In genomic region chr14:49584981-49585640, GRCh38 we compare ENCODE assay signal across 8 cellular contexts. TPM values are rescaled to one million over a fixed set of nuclear protein-coding genes. Genes with fewer than 3 reads are reported as not detected.
A peak's percentile ranks its signal among the peaks of the same experiment; 100 is the strongest.
DNase-seq lines count a peak whose midpoint lies in the region; ATAC-seq, FAIRE-seq and TF ChIP-seq lines count a peak whose summit lies in the region.
"Not testable (repeated sequence)": the region's sequence is repeated elsewhere in the genome, so short reads cannot be mapped to it uniquely, and the experiment has no call there.

No MANE protein-coding gene starts in this region.

- CTCF ChIA-PET in CD4-positive, alpha-beta memory T cell (lab: Charles Lee; ENCODE audit: partially characterized antibody): interaction anchor here (0.6 to 4.7 kb wide), 9 partner anchors 10 to 263 kb away, joined by 3 to 49 read pairs (median 5); partner anchors contain the start of genes KLHDC1, KLHDC2, MGAT2 and RPL36AL
- CTCF ChIA-PET in T-cell (lab: Charles Lee): interaction anchor here (0.5 to 4.0 kb wide), 10 partner anchors 12 to 1276 kb away, joined by 3 to 54 read pairs (median 5); partner anchors contain the start of genes KLHDC2 (in 1 of the 2), LRR1 (in 1 of the 2), MGAT2 (in 1 of the 2) and RPL36AL (in 1 of the 2)

- intact Hi-C loops in CD4-positive, alpha-beta memory T cell (cut with micrococcal nuclease): loop anchor here (5.0 kb wide), 1 partner anchor 647 kb away; the partner anchor contains the start of gene SOS2
- intact Hi-C loops in stomach (cut with DNase I; ENCODE audit: low total_unique reads): not testable (repeated sequence)

- H3K4me3 Mint-ChIP-seq in CD4-positive, alpha-beta memory T cell: peak overlapping the region; percentile 87 to 98 (median 95)
- peak overlapping the region; percentile 89 to 98 (median 98) for H3K4me3 Mint-ChIP-seq in T-cell

- H3K4me1 ChIP-seq in CD4-positive, alpha-beta memory T cell (ENCODE audit: insufficient read depth, low read length): peaks cover 42% of the 10 kb centered on the region
- H3K4me1 ChIP-seq in endocrine pancreas (ENCODE audit: control insufficient read depth, insufficient read depth, low read length): not testable (repeated sequence)
- peaks cover 19% of the 10 kb centered on the region for H3K4me1 ChIP-seq in keratinocyte (ENCODE audit: control insufficient read depth, extremely low read depth, insufficient read depth, low read length)
- peaks cover 7 to 11% of the 10 kb centered on the region in 2 donors for H3K4me1 ChIP-seq in neuronal stem cell (ENCODE audit: control insufficient read depth in 2 of 2, insufficient read depth in 1 of 2, low read depth in 1 of 2, low read length in 2 of 2)
- peaks cover 17 to 54% (median 32%) of the 10 kb centered on the region in 4 donors for H3K4me1 ChIP-seq in stomach

- H3K36me3 ChIP-seq in CD4-positive, alpha-beta memory T cell (ENCODE audit: insufficient read depth, low read length): peaks cover 24% of the 10 kb centered on the region
- not testable (repeated sequence) for H3K36me3 ChIP-seq in endocrine pancreas (ENCODE audit: control insufficient read depth, insufficient read depth, low read length); keratinocyte (ENCODE audit: control insufficient read depth in 2 of 2, extremely low read depth in 1 of 2, insufficient read depth in 2 of 2, low read length in 2 of 2)
- peaks cover 13 to 43% of the 10 kb centered on the region in 2 donors for H3K36me3 ChIP-seq in neuronal stem cell (replicated peaks in 1 of 2; ENCODE audit: control insufficient read depth in 2 of 2, insufficient read depth in 2 of 2, low read length in 2 of 2)
- peaks cover 18 to 34% (median 30%) of the 10 kb centered on the region in 4 donors for H3K36me3 ChIP-seq in stomach

- H3K27ac ChIP-seq in CD4-positive, alpha-beta memory T cell (ENCODE audit: low read depth, low read length): peak overlapping the region; percentile 95
- peak overlapping the region; percentile 88 for H3K27ac ChIP-seq in keratinocyte (ENCODE audit: control insufficient read depth, insufficient read depth, low read length)
- H3K27ac ChIP-seq in neuronal stem cell (replicated peaks; ENCODE audit: low read length): not testable (repeated sequence)
- H3K27ac ChIP-seq in stomach: peak overlapping the region; percentile 84 to 98 (median 96)

- not testable (repeated sequence) for H3K14ac ChIP-seq in neuronal stem cell (ENCODE audit: low read length)

- not testable (repeated sequence) for TF ChIP-seq CTCF in keratinocyte (optimal IDR thresholded peaks at IDR 0.05 in 1 of 3, IDR thresholded peaks at IDR 0.05 in 1 of 3, conservative IDR thresholded peaks at IDR 0.05 in 1 of 3; ENCODE audit: extremely low read depth in 1 of 3, insufficient read depth in 2 of 3, low read length in 3 of 3); stomach (IDR thresholded peaks at IDR 0.05)

- H3K4me2 ChIP-seq in keratinocyte (ENCODE audit: control insufficient read depth, extremely low read depth, insufficient read depth, low read depth, low read length) (peak overlapping the region; percentile 77), neuronal stem cell (ENCODE audit: insufficient read depth, low read length, poor library complexity, severe bottlenecking) (peak overlapping the region; percentile 75)

- H2BK120ac ChIP-seq in neuronal stem cell (ENCODE audit: low read depth, low read length): not testable (repeated sequence)

- not testable (repeated sequence) for H3K9me3 ChIP-seq in CD4-positive, alpha-beta memory T cell (ENCODE audit: control insufficient read depth in 1 of 2, low read length in 2 of 2); endocrine pancreas (ENCODE audit: control insufficient read depth, low read length); keratinocyte (ENCODE audit: control insufficient read depth, low read depth, low read length); neuronal stem cell (replicated peaks in 1 of 2; ENCODE audit: control insufficient read depth in 2 of 2, insufficient read depth in 1 of 2, low read depth in 1 of 2, low read length in 2 of 2); stomach

- not testable (repeated sequence) for H3K23ac ChIP-seq in neuronal stem cell (ENCODE audit: low read depth, low read length, poor library complexity)

- in situ Hi-C loops in KBM-7 (cut with MboI; ENCODE audit: low pct_unique_long_range_greater_than_20kb, low sequenced_read_pairs): not testable (repeated sequence)

- not testable (repeated sequence) for H3K79me1 ChIP-seq in neuronal stem cell (ENCODE audit: low read depth, low read length)

- not testable (repeated sequence) for H2AFZ ChIP-seq in keratinocyte (ENCODE audit: control insufficient read depth, low read length); neuronal stem cell (ENCODE audit: low read length)

- POLR2A ChIA-PET in CD4-positive, alpha-beta memory T cell (lab: Charles Lee; ENCODE audit: partially characterized antibody): interaction anchor here (0.6 to 6.2 kb wide), 16 partner anchors 11 to 531 kb away, joined by 3 to 197 read pairs (median 7); partner anchors contain the start of genes DNAAF2, KLHDC1, KLHDC2 and LRR1
- POLR2A ChIA-PET in T-cell (lab: Charles Lee): interaction anchor here (0.5 to 3.5 kb wide), 14 partner anchors 11 to 597 kb away, joined by 3 to 42 read pairs (median 4); partner anchors contain the start of genes MGAT2 (in 2 of the 2), RPL36AL (in 2 of the 2), KLHDC2 (in 1 of the 2) and LRR1 (in 1 of the 2)

- not testable (repeated sequence) for H2BK5ac ChIP-seq in neuronal stem cell (ENCODE audit: low read length)

- H3K79me2 ChIP-seq in keratinocyte (ENCODE audit: control insufficient read depth, insufficient read depth, low read length): peaks cover 50% of the 10 kb centered on the region

- not testable (repeated sequence) for H4K8ac ChIP-seq in neuronal stem cell (ENCODE audit: low read depth, low read length)

- FAIRE-seq in keratinocyte (lab: Jason Lieb, UNC): not testable (repeated sequence)

- H3K4ac ChIP-seq in neuronal stem cell (ENCODE audit: low read length): not testable (repeated sequence)

- H3K27ac Mint-ChIP-seq in CD4-positive, alpha-beta memory T cell: peak overlapping the region; percentile 88 to 100 (median 99)
- H3K27ac Mint-ChIP-seq in T-cell: peak overlapping the region; percentile 97 to 99

- H4K91ac ChIP-seq in neuronal stem cell (ENCODE audit: low read depth, low read length, poor library complexity): not testable (repeated sequence)

- peak overlapping the region; percentile 78 for H3K9ac ChIP-seq in endocrine pancreas (ENCODE audit: control insufficient read depth, insufficient read depth, low read length)
- H3K9ac ChIP-seq in keratinocyte (ENCODE audit: control insufficient read depth, extremely low read depth, insufficient read depth, low read length): peak overlapping the region; percentile 97
- not testable (repeated sequence) for H3K9ac ChIP-seq in neuronal stem cell (ENCODE audit: low read depth, low read length, poor library complexity)

- not testable (repeated sequence) for DNase-seq in CD4-positive, alpha-beta memory T cell; T-cell; keratinocyte (ENCODE audit: low read depth, low spot score); neuronal stem cell (ENCODE audit: low spot score); stomach
- DNase-seq in KBM-7: peak; percentile 27
- DNase-seq in activated naive CD4-positive, alpha-beta T cell treated with anti-CD3 and anti-CD28 coated beads, Interleukin-2, amount 50 U/mL, for 16 hours: peak; percentile 35

- H4K20me1 ChIP-seq in keratinocyte (ENCODE audit: control insufficient read depth, extremely low read depth, insufficient read depth, low read length): not testable (repeated sequence)

- H3K4me1 Mint-ChIP-seq in CD4-positive, alpha-beta memory T cell: peaks cover 32 to 68% (median 47%) of the 10 kb centered on the region in 4 donors
- H3K4me1 Mint-ChIP-seq in T-cell: peaks cover 54 to 60% (median 55%) of the 10 kb centered on the region in 3 donors

- not testable (repeated sequence) for H2AK5ac ChIP-seq in neuronal stem cell (ENCODE audit: low read depth, low read length)

- H3K4me3 ChIP-seq in CD4-positive, alpha-beta memory T cell (ENCODE audit: low read length in 2 of 2): peak overlapping the region; percentile 93 to 98
- H3K4me3 ChIP-seq in endocrine pancreas (ENCODE audit: control insufficient read depth, insufficient read depth, low read length): peak overlapping the region; percentile 99
- H3K4me3 ChIP-seq in keratinocyte (ENCODE audit: control insufficient read depth in 2 of 3, extremely low read depth in 1 of 3, insufficient read depth in 2 of 3, low read depth in 1 of 3, low read length in 3 of 3): peak overlapping the region; percentile 77 to 98 (median 88)
- H3K4me3 ChIP-seq in neuronal stem cell (ENCODE audit: low read length in 2 of 2): peak overlapping the region; percentile 78 to 100
- H3K4me3 ChIP-seq in stomach: peak overlapping the region; percentile 61 to 92 (median 85)

- not testable (repeated sequence) for TF ChIP-seq POLR2A in stomach (IDR thresholded peaks at IDR 0.05)

- not testable (repeated sequence) for H3K27me3 ChIP-seq in CD4-positive, alpha-beta memory T cell (ENCODE audit: insufficient read depth, low read length); endocrine pancreas (ENCODE audit: control insufficient read depth, insufficient read depth, low read length); keratinocyte (ENCODE audit: control insufficient read depth, extremely low read depth, insufficient read depth, low read length); neuronal stem cell (ENCODE audit: control insufficient read depth in 3 of 3, insufficient read depth in 3 of 3, low read depth in 1 of 3, low read length in 3 of 3); stomach

- not testable (repeated sequence) for H3K27me3 Mint-ChIP-seq in CD4-positive, alpha-beta memory T cell; T-cell

- TF ChIP-seq EP300 in stomach (IDR thresholded peaks at IDR 0.05): not testable (repeated sequence)

- peaks cover 0 to 12% (median 0%) of the 10 kb centered on the region in 8 donors for H3K9me3 Mint-ChIP-seq in CD4-positive, alpha-beta memory T cell
- not testable (repeated sequence) for H3K9me3 Mint-ChIP-seq in T-cell

- peaks cover 33 to 59% of the 10 kb centered on the region in 2 donors for H3K36me3 Mint-ChIP-seq in CD4-positive, alpha-beta memory T cell
- H3K36me3 Mint-ChIP-seq in T-cell: peaks cover 32% of the 10 kb centered on the region

- not testable (repeated sequence) for ATAC-seq in T-cell (replicated peaks in 1 of 4)

- WGBS in neuronal stem cell (ENCODE audit: extremely low coverage in 2 of 2, insufficient read length in 2 of 2, insufficient replicate concordance in 1 of 2), 2 donors: no CpG with 5 or more reads among the region's 32 CpGs
- 7 to 14% (median 10%) methylated on average over 32 of the region's 32 CpGs for WGBS in stomach, 5 donors

- H3K9me1 ChIP-seq in keratinocyte (ENCODE audit: control insufficient read depth, extremely low read depth, insufficient read depth, low read length): not testable (repeated sequence)

- dilution Hi-C loops in keratinocyte (cut with MboI; ENCODE audit: extremely low pct_ligation_motif_present, low sequenced_read_pairs): not testable (repeated sequence)

- not testable (repeated sequence) for H2BK15ac ChIP-seq in neuronal stem cell (ENCODE audit: low read length)

- not testable (repeated sequence) for H3K18ac ChIP-seq in neuronal stem cell (ENCODE audit: low read length)

- H2BK12ac ChIP-seq in neuronal stem cell (ENCODE audit: low read length): not testable (repeated sequence)

RNA-seq across cellular contexts. Expression of gene RPS29, which starts 1.1 kb away (rescaled TPM):
- total RNA-seq in CD4-positive, alpha-beta memory T cell: 1,000 to 10,000 TPM; 3,602 to 3,749 TPM
- polyA plus RNA-seq in CD4-positive, alpha-beta memory T cell: over 10,000 TPM in 1 of 2 donors, 1,000 to 10,000 TPM in 1; 8,635 to 10,008 TPM
- total RNA-seq in T-cell (1,000 to 10,000 TPM; 3,720 to 4,554 (median 3,981) TPM), stomach (1,000 to 10,000 TPM in 4 of 5 donors, 100 to 1,000 TPM in 1; 422 to 7,374 (median 3,087) TPM)
- polyA plus RNA-seq in keratinocyte (3,884 to 7,725 TPM (median 4,926 TPM) in 3 replicates), stomach (1,000 to 10,000 TPM; 3,066 to 5,618 (median 3,985) TPM)
- 515 TPM for polyA plus RNA-seq in keratinocyte (2011; ENCODE audit: low read depth)
- polyA plus RNA-seq in keratinocyte (2011; cell fraction: cytosol; rRNA removed): 5,462 and 6,103 TPM in 2 replicates
- 1,833 and 2,478 TPM in 2 replicates for polyA plus RNA-seq in keratinocyte (2011; cell fraction: nucleus; rRNA removed)
- polyA plus RNA-seq in keratinocyte (2012; ENCODE audit: low replicate concordance): 4,436 and 8,040 TPM in 2 replicates
- 786 to 845 TPM (median 811 TPM) in 3 replicates for polyA minus RNA-seq in keratinocyte
- 924 TPM for polyA minus RNA-seq in keratinocyte (2011; cell fraction: cytosol; rRNA and poly(A)+ RNA removed)
- 146 and 147 TPM in 2 replicates for polyA minus RNA-seq in keratinocyte (2011; cell fraction: nucleus; rRNA and poly(A)+ RNA removed)
- polyA plus RNA-seq in neuronal stem cell (2013, experiment 1 of 2): 16,171 TPM
- polyA plus RNA-seq in neuronal stem cell (2013, experiment 2 of 2): 16,443 TPM

RNA-seq across cellular contexts. Expression of gene LRR1, which starts 13.6 kb away (rescaled TPM):
- 10 to 100 TPM; 13.6 to 16.1 TPM for total RNA-seq in CD4-positive, alpha-beta memory T cell
- 10 to 100 TPM in 1 of 2 donors, 1 to 10 TPM in 1; 9.7 to 11.1 TPM for polyA plus RNA-seq in CD4-positive, alpha-beta memory T cell
- total RNA-seq in T-cell: 10 to 100 TPM in 3 of 5 donors, 1 to 10 TPM in 2; 7.6 to 15.7 (median 11.4) TPM
- polyA plus RNA-seq in keratinocyte: 10.9 to 22.7 TPM (median 14.1 TPM) in 3 replicates
- polyA plus RNA-seq in keratinocyte (2011; ENCODE audit: low read depth): 2.0 TPM
- polyA plus RNA-seq in keratinocyte (2011; cell fraction: cytosol; rRNA removed): 10.6 and 18.1 TPM in 2 replicates
- polyA plus RNA-seq in keratinocyte (2011; cell fraction: nucleus; rRNA removed): 9.2 and 11.7 TPM in 2 replicates
- 8.0 and 17.0 TPM in 2 replicates for polyA plus RNA-seq in keratinocyte (2012; ENCODE audit: low replicate concordance)
- polyA minus RNA-seq in keratinocyte: 4.0 to 11.4 TPM (median 4.8 TPM) in 3 replicates
- 8.2 TPM for polyA minus RNA-seq in keratinocyte (2011; cell fraction: cytosol; rRNA and poly(A)+ RNA removed)
- polyA minus RNA-seq in keratinocyte (2011; cell fraction: nucleus; rRNA and poly(A)+ RNA removed): 2.9 and 3.3 TPM in 2 replicates
- polyA plus RNA-seq in neuronal stem cell (2013, experiment 1 of 2): 23.7 TPM
- polyA plus RNA-seq in neuronal stem cell (2013, experiment 2 of 2): 23.4 TPM
- 10 to 100 TPM in 2 of 5 donors, 1 to 10 TPM in 2, under 1 TPM in 1; 0.45 to 14.7 (median 7.6) TPM for total RNA-seq in stomach
- 1 to 10 TPM; 6.9 to 9.5 (median 7.8) TPM for polyA plus RNA-seq in stomach

RNA-seq across cellular contexts. Expression of gene RPL36AL, which starts 35.3 kb away (rescaled TPM):
- total RNA-seq in CD4-positive, alpha-beta memory T cell: 100 to 1,000 TPM; 416 to 441 TPM
- polyA plus RNA-seq in CD4-positive, alpha-beta memory T cell: 100 to 1,000 TPM; 669 to 761 TPM
- 100 to 1,000 TPM; 211 to 322 (median 291) TPM for total RNA-seq in T-cell
- 185 to 407 TPM (median 327 TPM) in 3 replicates for polyA plus RNA-seq in keratinocyte
- 187 TPM for polyA plus RNA-seq in keratinocyte (2011; ENCODE audit: low read depth)
- polyA plus RNA-seq in keratinocyte (2011; cell fraction: cytosol; rRNA removed): 455 and 462 TPM in 2 replicates
- 141 and 184 TPM in 2 replicates for polyA plus RNA-seq in keratinocyte (2011; cell fraction: nucleus; rRNA removed)
- polyA plus RNA-seq in keratinocyte (2012; ENCODE audit: low replicate concordance): 408 and 526 TPM in 2 replicates
- polyA minus RNA-seq in keratinocyte: 8.6 to 130 TPM (median 79.2 TPM) in 3 replicates
- 76.0 TPM for polyA minus RNA-seq in keratinocyte (2011; cell fraction: cytosol; rRNA and poly(A)+ RNA removed)
- 17.8 and 27.2 TPM in 2 replicates for polyA minus RNA-seq in keratinocyte (2011; cell fraction: nucleus; rRNA and poly(A)+ RNA removed)
- 374 TPM for polyA plus RNA-seq in neuronal stem cell (2013, experiment 1 of 2)
- 373 TPM for polyA plus RNA-seq in neuronal stem cell (2013, experiment 2 of 2)
- 100 to 1,000 TPM in 4 of 5 donors, 10 to 100 TPM in 1; 72.4 to 205 (median 186) TPM for total RNA-seq in stomach
- polyA plus RNA-seq in stomach: 100 to 1,000 TPM; 513 to 989 (median 610) TPM

RNA-seq across cellular contexts. Expression of gene MGAT2, which starts 35.5 kb away (rescaled TPM):
- 10 to 100 TPM; 58.5 to 58.7 TPM for total RNA-seq in CD4-positive, alpha-beta memory T cell
- polyA plus RNA-seq in CD4-positive, alpha-beta memory T cell: 10 to 100 TPM; 35.7 to 42.3 TPM
- total RNA-seq in T-cell (10 to 100 TPM; 21.7 to 54.1 (median 41.6) TPM), stomach (10 to 100 TPM in 4 of 5 donors, under 1 TPM in 1; 0.58 to 58.2 (median 20.0) TPM)
- polyA plus RNA-seq in keratinocyte (20.7 to 27.9 TPM (median 24.0 TPM) in 3 replicates), stomach (10 to 100 TPM; 10.8 to 12.6 (median 11.3) TPM)
- 5.4 TPM for polyA plus RNA-seq in keratinocyte (2011; ENCODE audit: low read depth)
- polyA plus RNA-seq in keratinocyte (2011; cell fraction: cytosol; rRNA removed): 16.4 and 24.0 TPM in 2 replicates
- 22.6 and 25.3 TPM in 2 replicates for polyA plus RNA-seq in keratinocyte (2011; cell fraction: nucleus; rRNA removed)
- 6.4 and 26.0 TPM in 2 replicates for polyA plus RNA-seq in keratinocyte (2012; ENCODE audit: low replicate concordance)
- 6.5 to 20.8 TPM (median 17.6 TPM) in 3 replicates for polyA minus RNA-seq in keratinocyte
- polyA minus RNA-seq in keratinocyte (2011; cell fraction: cytosol; rRNA and poly(A)+ RNA removed): 27.8 TPM
- polyA minus RNA-seq in keratinocyte (2011; cell fraction: nucleus; rRNA and poly(A)+ RNA removed): 18.5 and 23.4 TPM in 2 replicates
- 19.5 TPM for polyA plus RNA-seq in neuronal stem cell (2013, experiment 1 of 2)
- polyA plus RNA-seq in neuronal stem cell (2013, experiment 2 of 2): 19.8 TPM

RNA-seq across cellular contexts. Expression of gene DNAAF2, which starts 49.9 kb away (rescaled TPM):
- 1 to 10 TPM; 8.7 to 9.8 TPM for total RNA-seq in CD4-positive, alpha-beta memory T cell
- 10 to 100 TPM; 17.9 to 18.1 TPM for polyA plus RNA-seq in CD4-positive, alpha-beta memory T cell
- total RNA-seq in T-cell (10 to 100 TPM in 3 of 5 donors, 1 to 10 TPM in 2; 8.2 to 26.7 (median 10.0) TPM), stomach (10 to 100 TPM in 1 of 5 donors, 1 to 10 TPM in 4; 6.4 to 43.2 (median 9.2) TPM)
- polyA plus RNA-seq in keratinocyte (6.5 to 9.5 TPM (median 6.9 TPM) in 3 replicates), stomach (1 to 10 TPM; 3.9 to 7.3 (median 5.7) TPM)
- polyA plus RNA-seq in keratinocyte (2011; ENCODE audit: low read depth): 7.9 TPM
- polyA plus RNA-seq in keratinocyte (2011; cell fraction: cytosol; rRNA removed): 6.8 and 9.7 TPM in 2 replicates
- 4.2 and 6.2 TPM in 2 replicates for polyA plus RNA-seq in keratinocyte (2011; cell fraction: nucleus; rRNA removed)
- polyA plus RNA-seq in keratinocyte (2012; ENCODE audit: low replicate concordance): 5.9 and 7.1 TPM in 2 replicates
- polyA minus RNA-seq in keratinocyte: 0.56 to 2.7 TPM (median 1.3 TPM) in 3 replicates
- 11.7 TPM for polyA minus RNA-seq in keratinocyte (2011; cell fraction: cytosol; rRNA and poly(A)+ RNA removed)
- polyA minus RNA-seq in keratinocyte (2011; cell fraction: nucleus; rRNA and poly(A)+ RNA removed): 2.3 and 3.0 TPM in 2 replicates
- 17.1 TPM for polyA plus RNA-seq in neuronal stem cell (2013, experiment 1 of 2)
- polyA plus RNA-seq in neuronal stem cell (2013, experiment 2 of 2): 17.1 TPM
